In genomic region chr20:2381303-2381702, GRCh38 we compare ENCODE assay signal across 1 cellular context.
A peak's percentile ranks its signal among the peaks of the same experiment; 100 is the strongest.
TF ChIP-seq lines count a peak whose summit lies in the region.

No MANE protein-coding gene starts in this region.

TF ChIP-seq in HepG2, 621 proteins besides CTCF, POLR2A, EP300 and RAD21 (continued from another document):
- TF ChIP-seq BCLAF1 (IDR thresholded peaks at IDR 0.05): no peak
- TF ChIP-seq ZNF629 (CRISPR knock-in tag; conservative IDR thresholded peaks at IDR 0.05): peak; percentile 65; the same call in 1 of the 2 replicates
- TF ChIP-seq ZNF12 (CRISPR knock-in tag; IDR thresholded peaks at IDR 0.05): no peak
